Comparison of ENCODE assay signal across 1 cellular context in the genomic region with DNA sequence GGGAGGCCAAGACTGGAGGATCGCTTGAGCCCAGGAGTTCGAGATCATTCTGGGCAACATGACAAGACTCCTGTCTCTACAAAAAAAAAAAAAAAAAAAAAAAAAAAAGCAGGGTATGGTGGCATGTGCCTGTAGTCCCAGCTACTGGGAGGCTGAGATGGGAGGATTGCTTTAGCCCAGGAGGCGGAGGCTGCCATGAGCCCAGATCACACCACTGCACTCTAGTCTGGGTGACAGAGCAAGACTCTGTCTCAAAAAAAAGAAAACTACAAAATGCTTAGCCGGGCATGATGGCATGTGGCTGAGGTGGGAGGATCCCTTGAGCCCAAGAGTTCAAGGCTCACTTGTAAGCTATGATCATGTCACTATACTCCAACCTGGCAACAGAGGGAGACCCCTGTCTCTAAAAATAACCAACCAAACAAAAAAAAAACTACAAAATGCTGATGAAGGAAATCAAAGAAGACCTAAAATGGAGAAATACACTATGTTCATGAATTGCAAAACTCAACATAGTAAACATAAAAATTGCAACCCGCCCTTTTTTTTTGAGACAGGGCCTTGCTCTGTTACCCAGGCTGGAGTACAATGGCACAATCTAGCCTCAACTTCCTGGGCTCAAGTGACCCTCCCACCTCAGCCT.
A peak's percentile ranks its signal among the peaks of the same experiment; 100 is the strongest.
TF ChIP-seq lines count a peak whose summit lies in the region.

No MANE protein-coding gene starts in this region.

TF ChIP-seq in K562, 482 proteins besides CTCF, POLR2A, EP300 and RAD21:
- no peak for TF ChIP-seq PTRF (tag; IDR thresholded peaks at IDR 0.05)
- 0 out of 2 replicates have a peak, but pooled peaks have one; percentile 19 for TF ChIP-seq SMARCA5 (IDR thresholded peaks at IDR 0.05)
- peak; percentile 76 for TF ChIP-seq C11orf30 (IDR thresholded peaks at IDR 0.05; ENCODE audit: low read depth)
- peak; percentile 89 for TF ChIP-seq ZNF316 (IDR thresholded peaks at IDR 0.05)
- no peak for TF ChIP-seq TBP (optimal IDR thresholded peaks at IDR 0.05; ENCODE audit: low read depth, low read length)
- no peak for TF ChIP-seq KHSRP (IDR thresholded peaks at IDR 0.05)
- no peak for TF ChIP-seq PHF20 (IDR thresholded peaks at IDR 0.05; ENCODE audit: partially characterized antibody)
- TF ChIP-seq FOXA1 (IDR thresholded peaks at IDR 0.05; ENCODE audit: borderline replicate concordance) = no peak
- no peak for TF ChIP-seq CREBBP (IDR thresholded peaks at IDR 0.05; ENCODE audit: low read depth, low read length)
- no peak for TF ChIP-seq PPARD (CRISPR knock-in tag; IDR thresholded peaks at IDR 0.05)
- no peak for TF ChIP-seq MEIS2 (IDR thresholded peaks at IDR 0.05; ENCODE audit: partially characterized antibody)
- TF ChIP-seq CEBPG (CRISPR knock-in tag; IDR thresholded peaks at IDR 0.05) = no peak
- no peak for TF ChIP-seq CEBPG (tag; conservative IDR thresholded peaks at IDR 0.05 in 1 of 2, IDR thresholded peaks at IDR 0.05 in 1 of 2)
- TF ChIP-seq, protein P1, sequence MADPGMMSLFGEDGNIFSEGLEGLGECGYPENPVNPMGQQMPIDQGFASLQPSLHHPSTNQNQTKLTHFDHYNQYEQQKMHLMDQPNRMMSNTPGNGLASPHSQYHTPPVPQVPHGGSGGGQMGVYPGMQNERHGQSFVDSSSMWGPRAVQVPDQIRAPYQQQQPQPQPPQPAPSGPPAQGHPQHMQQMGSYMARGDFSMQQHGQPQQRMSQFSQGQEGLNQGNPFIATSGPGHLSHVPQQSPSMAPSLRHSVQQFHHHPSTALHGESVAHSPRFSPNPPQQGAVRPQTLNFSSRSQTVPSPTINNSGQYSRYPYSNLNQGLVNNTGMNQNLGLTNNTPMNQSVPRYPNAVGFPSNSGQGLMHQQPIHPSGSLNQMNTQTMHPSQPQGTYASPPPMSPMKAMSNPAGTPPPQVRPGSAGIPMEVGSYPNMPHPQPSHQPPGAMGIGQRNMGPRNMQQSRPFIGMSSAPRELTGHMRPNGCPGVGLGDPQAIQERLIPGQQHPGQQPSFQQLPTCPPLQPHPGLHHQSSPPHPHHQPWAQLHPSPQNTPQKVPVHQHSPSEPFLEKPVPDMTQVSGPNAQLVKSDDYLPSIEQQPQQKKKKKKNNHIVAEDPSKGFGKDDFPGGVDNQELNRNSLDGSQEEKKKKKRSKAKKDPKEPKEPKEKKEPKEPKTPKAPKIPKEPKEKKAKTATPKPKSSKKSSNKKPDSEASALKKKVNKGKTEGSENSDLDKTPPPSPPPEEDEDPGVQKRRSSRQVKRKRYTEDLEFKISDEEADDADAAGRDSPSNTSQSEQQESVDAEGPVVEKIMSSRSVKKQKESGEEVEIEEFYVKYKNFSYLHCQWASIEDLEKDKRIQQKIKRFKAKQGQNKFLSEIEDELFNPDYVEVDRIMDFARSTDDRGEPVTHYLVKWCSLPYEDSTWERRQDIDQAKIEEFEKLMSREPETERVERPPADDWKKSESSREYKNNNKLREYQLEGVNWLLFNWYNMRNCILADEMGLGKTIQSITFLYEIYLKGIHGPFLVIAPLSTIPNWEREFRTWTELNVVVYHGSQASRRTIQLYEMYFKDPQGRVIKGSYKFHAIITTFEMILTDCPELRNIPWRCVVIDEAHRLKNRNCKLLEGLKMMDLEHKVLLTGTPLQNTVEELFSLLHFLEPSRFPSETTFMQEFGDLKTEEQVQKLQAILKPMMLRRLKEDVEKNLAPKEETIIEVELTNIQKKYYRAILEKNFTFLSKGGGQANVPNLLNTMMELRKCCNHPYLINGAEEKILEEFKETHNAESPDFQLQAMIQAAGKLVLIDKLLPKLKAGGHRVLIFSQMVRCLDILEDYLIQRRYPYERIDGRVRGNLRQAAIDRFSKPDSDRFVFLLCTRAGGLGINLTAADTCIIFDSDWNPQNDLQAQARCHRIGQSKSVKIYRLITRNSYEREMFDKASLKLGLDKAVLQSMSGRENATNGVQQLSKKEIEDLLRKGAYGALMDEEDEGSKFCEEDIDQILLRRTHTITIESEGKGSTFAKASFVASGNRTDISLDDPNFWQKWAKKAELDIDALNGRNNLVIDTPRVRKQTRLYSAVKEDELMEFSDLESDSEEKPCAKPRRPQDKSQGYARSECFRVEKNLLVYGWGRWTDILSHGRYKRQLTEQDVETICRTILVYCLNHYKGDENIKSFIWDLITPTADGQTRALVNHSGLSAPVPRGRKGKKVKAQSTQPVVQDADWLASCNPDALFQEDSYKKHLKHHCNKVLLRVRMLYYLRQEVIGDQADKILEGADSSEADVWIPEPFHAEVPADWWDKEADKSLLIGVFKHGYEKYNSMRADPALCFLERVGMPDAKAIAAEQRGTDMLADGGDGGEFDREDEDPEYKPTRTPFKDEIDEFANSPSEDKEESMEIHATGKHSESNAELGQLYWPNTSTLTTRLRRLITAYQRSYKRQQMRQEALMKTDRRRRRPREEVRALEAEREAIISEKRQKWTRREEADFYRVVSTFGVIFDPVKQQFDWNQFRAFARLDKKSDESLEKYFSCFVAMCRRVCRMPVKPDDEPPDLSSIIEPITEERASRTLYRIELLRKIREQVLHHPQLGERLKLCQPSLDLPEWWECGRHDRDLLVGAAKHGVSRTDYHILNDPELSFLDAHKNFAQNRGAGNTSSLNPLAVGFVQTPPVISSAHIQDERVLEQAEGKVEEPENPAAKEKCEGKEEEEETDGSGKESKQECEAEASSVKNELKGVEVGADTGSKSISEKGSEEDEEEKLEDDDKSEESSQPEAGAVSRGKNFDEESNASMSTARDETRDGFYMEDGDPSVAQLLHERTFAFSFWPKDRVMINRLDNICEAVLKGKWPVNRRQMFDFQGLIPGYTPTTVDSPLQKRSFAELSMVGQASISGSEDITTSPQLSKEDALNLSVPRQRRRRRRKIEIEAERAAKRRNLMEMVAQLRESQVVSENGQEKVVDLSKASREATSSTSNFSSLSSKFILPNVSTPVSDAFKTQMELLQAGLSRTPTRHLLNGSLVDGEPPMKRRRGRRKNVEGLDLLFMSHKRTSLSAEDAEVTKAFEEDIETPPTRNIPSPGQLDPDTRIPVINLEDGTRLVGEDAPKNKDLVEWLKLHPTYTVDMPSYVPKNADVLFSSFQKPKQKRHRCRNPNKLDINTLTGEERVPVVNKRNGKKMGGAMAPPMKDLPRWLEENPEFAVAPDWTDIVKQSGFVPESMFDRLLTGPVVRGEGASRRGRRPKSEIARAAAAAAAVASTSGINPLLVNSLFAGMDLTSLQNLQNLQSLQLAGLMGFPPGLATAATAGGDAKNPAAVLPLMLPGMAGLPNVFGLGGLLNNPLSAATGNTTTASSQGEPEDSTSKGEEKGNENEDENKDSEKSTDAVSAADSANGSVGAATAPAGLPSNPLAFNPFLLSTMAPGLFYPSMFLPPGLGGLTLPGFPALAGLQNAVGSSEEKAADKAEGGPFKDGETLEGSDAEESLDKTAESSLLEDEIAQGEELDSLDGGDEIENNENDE (IDR thresholded peaks at IDR 0.05; ENCODE audit: low read depth, low read length) = no peak
- no peak for TF ChIP-seq SREBF1 (IDR thresholded peaks at IDR 0.05; ENCODE audit: borderline replicate concordance, low read depth, low read length)
- TF ChIP-seq, protein P2, sequence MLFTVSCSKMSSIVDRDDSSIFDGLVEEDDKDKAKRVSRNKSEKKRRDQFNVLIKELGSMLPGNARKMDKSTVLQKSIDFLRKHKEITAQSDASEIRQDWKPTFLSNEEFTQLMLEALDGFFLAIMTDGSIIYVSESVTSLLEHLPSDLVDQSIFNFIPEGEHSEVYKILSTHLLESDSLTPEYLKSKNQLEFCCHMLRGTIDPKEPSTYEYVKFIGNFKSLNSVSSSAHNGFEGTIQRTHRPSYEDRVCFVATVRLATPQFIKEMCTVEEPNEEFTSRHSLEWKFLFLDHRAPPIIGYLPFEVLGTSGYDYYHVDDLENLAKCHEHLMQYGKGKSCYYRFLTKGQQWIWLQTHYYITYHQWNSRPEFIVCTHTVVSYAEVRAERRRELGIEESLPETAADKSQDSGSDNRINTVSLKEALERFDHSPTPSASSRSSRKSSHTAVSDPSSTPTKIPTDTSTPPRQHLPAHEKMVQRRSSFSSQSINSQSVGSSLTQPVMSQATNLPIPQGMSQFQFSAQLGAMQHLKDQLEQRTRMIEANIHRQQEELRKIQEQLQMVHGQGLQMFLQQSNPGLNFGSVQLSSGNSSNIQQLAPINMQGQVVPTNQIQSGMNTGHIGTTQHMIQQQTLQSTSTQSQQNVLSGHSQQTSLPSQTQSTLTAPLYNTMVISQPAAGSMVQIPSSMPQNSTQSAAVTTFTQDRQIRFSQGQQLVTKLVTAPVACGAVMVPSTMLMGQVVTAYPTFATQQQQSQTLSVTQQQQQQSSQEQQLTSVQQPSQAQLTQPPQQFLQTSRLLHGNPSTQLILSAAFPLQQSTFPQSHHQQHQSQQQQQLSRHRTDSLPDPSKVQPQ (CRISPR knock-in tag; IDR thresholded peaks at IDR 0.05; ENCODE audit: borderline replicate concordance) = no peak
- no peak for TF ChIP-seq ZNF507 (tag; conservative IDR thresholded peaks at IDR 0.05)
- TF ChIP-seq ZSCAN29 (IDR thresholded peaks at IDR 0.05) = no peak
- no peak for TF ChIP-seq TOE1 (IDR thresholded peaks at IDR 0.05; ENCODE audit: borderline replicate concordance)
- TF ChIP-seq TOE1 (CRISPR knock-in tag; IDR thresholded peaks at IDR 0.05; ENCODE audit: borderline replicate concordance, low read depth) = no peak
- no peak for TF ChIP-seq TSC22D4 (tag; IDR thresholded peaks at IDR 0.05)
- no peak for TF ChIP-seq ZNF717 (CRISPR knock-in tag; IDR thresholded peaks at IDR 0.05)
- no peak for TF ChIP-seq HEY1 (CRISPR knock-in tag; IDR thresholded peaks at IDR 0.05; ENCODE audit: borderline replicate concordance)
- TF ChIP-seq KLF16 (IDR thresholded peaks at IDR 0.05) = no peak
- TF ChIP-seq MAFF (IDR thresholded peaks at IDR 0.05; ENCODE audit: low read length) = peak; percentile 10; the same call in 1 of the 2 replicates
- TF ChIP-seq MAFG (tag; conservative IDR thresholded peaks at IDR 0.05) = 0 out of 2 replicates have a peak, but pooled peaks have one; percentile 45
- TF ChIP-seq, protein P3, sequence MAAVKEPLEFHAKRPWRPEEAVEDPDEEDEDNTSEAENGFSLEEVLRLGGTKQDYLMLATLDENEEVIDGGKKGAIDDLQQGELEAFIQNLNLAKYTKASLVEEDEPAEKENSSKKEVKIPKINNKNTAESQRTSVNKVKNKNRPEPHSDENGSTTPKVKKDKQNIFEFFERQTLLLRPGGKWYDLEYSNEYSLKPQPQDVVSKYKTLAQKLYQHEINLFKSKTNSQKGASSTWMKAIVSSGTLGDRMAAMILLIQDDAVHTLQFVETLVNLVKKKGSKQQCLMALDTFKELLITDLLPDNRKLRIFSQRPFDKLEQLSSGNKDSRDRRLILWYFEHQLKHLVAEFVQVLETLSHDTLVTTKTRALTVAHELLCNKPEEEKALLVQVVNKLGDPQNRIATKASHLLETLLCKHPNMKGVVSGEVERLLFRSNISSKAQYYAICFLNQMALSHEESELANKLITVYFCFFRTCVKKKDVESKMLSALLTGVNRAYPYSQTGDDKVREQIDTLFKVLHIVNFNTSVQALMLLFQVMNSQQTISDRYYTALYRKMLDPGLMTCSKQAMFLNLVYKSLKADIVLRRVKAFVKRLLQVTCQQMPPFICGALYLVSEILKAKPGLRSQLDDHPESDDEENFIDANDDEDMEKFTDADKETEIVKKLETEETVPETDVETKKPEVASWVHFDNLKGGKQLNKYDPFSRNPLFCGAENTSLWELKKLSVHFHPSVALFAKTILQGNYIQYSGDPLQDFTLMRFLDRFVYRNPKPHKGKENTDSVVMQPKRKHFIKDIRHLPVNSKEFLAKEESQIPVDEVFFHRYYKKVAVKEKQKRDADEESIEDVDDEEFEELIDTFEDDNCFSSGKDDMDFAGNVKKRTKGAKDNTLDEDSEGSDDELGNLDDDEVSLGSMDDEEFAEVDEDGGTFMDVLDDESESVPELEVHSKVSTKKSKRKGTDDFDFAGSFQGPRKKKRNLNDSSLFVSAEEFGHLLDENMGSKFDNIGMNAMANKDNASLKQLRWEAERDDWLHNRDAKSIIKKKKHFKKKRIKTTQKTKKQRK (IDR thresholded peaks at IDR 0.05; ENCODE audit: borderline replicate concordance, low read depth, low read length) = no peak
- TF ChIP-seq ZNF224 (CRISPR knock-in tag; IDR thresholded peaks at IDR 0.05) = no peak
- no peak for TF ChIP-seq HDAC6 (IDR thresholded peaks at IDR 0.05; ENCODE audit: low read depth, low read length)
TF ChIP-seq in K562: peak in this region for 5.
